In the genomic region with DNA sequence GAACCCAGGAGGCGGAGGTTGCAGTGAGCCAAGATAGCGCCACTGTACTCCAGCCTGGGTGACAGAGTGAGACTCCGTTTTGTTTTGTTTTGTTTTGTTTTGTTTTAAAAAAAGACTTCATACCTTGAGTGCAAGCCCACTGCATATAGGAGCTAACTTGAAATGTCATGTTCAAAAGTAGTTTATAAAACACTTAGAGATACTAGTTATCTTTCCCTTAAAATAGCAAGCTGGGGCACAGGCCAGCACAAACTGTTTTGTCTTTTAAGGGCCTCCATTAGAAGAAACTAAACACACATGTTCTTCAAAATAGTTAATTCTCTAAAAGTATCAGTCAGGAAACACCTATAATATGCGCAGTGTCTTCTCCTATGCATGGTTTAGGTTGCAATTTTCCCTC, we compare ENCODE assay signal across 3 cellular contexts.
"Had no signal": no experiment of that assay in that cellular context is flagged by ENCODE, and none has a peak within 500 bp of the region (broad histone marks: within the 10 kb centered on the region; RNA-seq: fewer than 3 reads in every experiment).

No MANE protein-coding gene starts in this region.

- H3K4me3 ChIP-seq: GM12878 had no signal

- ATAC-seq: GM12878 had no signal

- DNase-seq: GDM1, GF-D8 had no signal
